ENCODE assay signal across 8 cellular contexts in the genomic region with DNA sequence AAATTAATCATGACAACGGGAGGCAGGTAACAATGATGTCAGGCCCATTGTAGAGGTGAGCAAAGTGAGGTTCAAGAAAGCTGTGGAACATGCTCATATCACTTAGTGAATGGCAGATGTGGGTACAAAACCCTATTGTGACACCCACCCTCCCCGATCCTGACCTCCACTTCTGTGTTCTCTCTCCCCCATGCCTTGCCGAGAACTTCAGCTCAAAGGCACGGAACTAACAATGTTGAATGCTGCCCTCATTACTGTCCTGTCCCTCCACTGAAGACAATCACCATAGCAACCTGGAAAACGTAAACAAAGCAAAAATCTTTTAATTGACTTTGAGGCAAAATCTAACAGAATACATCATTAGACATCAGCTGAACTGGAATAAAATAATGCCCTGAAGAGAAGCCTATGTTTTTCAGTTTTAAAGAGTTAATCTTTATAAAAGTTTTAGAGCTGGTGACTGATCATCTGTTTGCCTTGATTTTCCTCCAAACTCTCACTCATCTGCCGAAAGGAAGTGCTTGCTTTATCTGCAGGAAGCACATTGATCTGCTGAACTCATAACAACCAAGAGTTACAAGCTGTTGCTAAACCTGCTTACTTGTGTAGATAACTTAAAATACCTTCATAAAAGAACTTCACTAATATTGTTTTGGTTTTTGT.
DNase-seq lines count a peak whose midpoint lies in the region; ATAC-seq and TF ChIP-seq lines count a peak whose summit lies in the region.

No MANE protein-coding gene starts in this region.

- H3K4me1 ChIP-seq in fibroblast of lung (ENCODE audit: control insufficient read depth, extremely low read depth, insufficient read depth, low read length): peaks cover 14% of the 10 kb centered on the region

- no peak overlapping the region for H3K4me3 ChIP-seq in fibroblast of lung (replicated peaks in 1 of 4; ENCODE audit: control extremely low read depth in 1 of 4, insufficient read depth in 1 of 4, low read depth in 3 of 4, low read length in 4 of 4)

- peak overlapping the region; percentile 23 for H3K4me2 ChIP-seq in fibroblast of lung (ENCODE audit: extremely low read depth, insufficient read depth, low read length)

- peak overlapping the region; percentile 76 to 83 for H3K27ac Mint-ChIP-seq in T-cell

- POLR2A ChIA-PET in T-cell (lab: Charles Lee): interaction anchor here in 1 of 2 donors (0.6 to 0.7 kb wide), 2 partner anchors 26 to 29 kb away, joined by 3 read pairs; no protein-coding TSS in a partner anchor

- DNase-seq in GF-D8 (lab: John Stamatoyannopoulos, UW): peak; percentile 79
- DNase-seq in T-cell: peak in 2 of 34 experiments; percentile 32 to 37
- peak; percentile 37 to 73 for DNase-seq in fibroblast of lung (ENCODE audit: low read depth in 2 of 2)
- peak; percentile 97 for DNase-seq in pulmonary artery endothelial cell (ENCODE audit: low read depth, low spot score)
- DNase-seq in anterior cingulate cortex (lab: John Stamatoyannopoulos, UW): no peak
- no peak for DNase-seq in NCI-H69 (lab: John Stamatoyannopoulos, UW)
- no peak for DNase-seq in cortex of kidney (lab: John Stamatoyannopoulos, UW)

- no peaks in the 10 kb centered on the region for H3K27me3 ChIP-seq in fibroblast of lung (ENCODE audit: control insufficient read depth, insufficient read depth, low read length)

- H3K36me3 Mint-ChIP-seq in T-cell: peaks cover 3% of the 10 kb centered on the region

- peak overlapping the region; percentile 24 for H2AFZ ChIP-seq in fibroblast of lung (ENCODE audit: low read length)

- no peaks in the 10 kb centered on the region for H3K27me3 Mint-ChIP-seq in T-cell

- H3K79me2 ChIP-seq in fibroblast of lung (ENCODE audit: control insufficient read depth, insufficient read depth, low read length): no peaks in the 10 kb centered on the region

- H3K4me3 Mint-ChIP-seq in T-cell: peak overlapping the region in 1 of 3 donors; percentile 32

- H3K9ac ChIP-seq in fibroblast of lung (ENCODE audit: insufficient read depth, low read length): no peak overlapping the region

- H3K36me3 ChIP-seq in fibroblast of lung (ENCODE audit: control insufficient read depth, insufficient read depth, low read length): no peaks in the 10 kb centered on the region

- no peaks in the 10 kb centered on the region for H4K20me1 ChIP-seq in fibroblast of lung (ENCODE audit: control insufficient read depth, extremely low read depth, insufficient read depth, low read length)

- peak overlapping the region; percentile 84 for H3K27ac ChIP-seq in fibroblast of lung (ENCODE audit: insufficient read depth, low read length)

- peaks cover 0 to 3% (median 0%) of the 10 kb centered on the region in 3 donors for H3K9me3 Mint-ChIP-seq in T-cell

- peaks cover 12 to 20% (median 14%) of the 10 kb centered on the region in 3 donors for H3K4me1 Mint-ChIP-seq in T-cell

- H3K9me3 ChIP-seq in fibroblast of lung (ENCODE audit: control insufficient read depth, insufficient read depth, low read depth, low read length): no peaks in the 10 kb centered on the region

- TF ChIP-seq CTCF in fibroblast of lung (conservative IDR thresholded peaks at IDR 0.05 in 1 of 2, IDR thresholded peaks at IDR 0.05 in 1 of 2; ENCODE audit: low read depth in 1 of 2, low read length in 2 of 2): no peak

- peak; percentile 57 to 76 (median 68) for ATAC-seq in T-cell (replicated peaks in 1 of 4)
- ATAC-seq in HG03378 (IDR thresholded peaks at IDR 0.05; ENCODE audit: unreplicated experiment): no peak

- CTCF ChIA-PET in T-cell (lab: Charles Lee): interaction anchor here in 1 of 2 donors (0.6 to 0.9 kb wide), 2 partner anchors 181 to 235 kb away, joined by 3 read pairs; no protein-coding TSS in a partner anchor

Comparison
In these comparisons a context has a peak if more than half of its experiments do, and no peak if none do; other contexts are left out.
1. DNase-seq: peak in GF-D8 (single experiment), fibroblast of lung (2 of 2) and pulmonary artery endothelial cell (single experiment); none in anterior cingulate cortex (0 of 58), NCI-H69 (single experiment) and cortex of kidney (single experiment).